In genomic region chr15:28969511-28970085, GRCh38 we compare ENCODE assay signal across 22 cellular contexts.
A peak's percentile ranks its signal among the peaks of the same experiment; 100 is the strongest.
DNase-seq lines count a peak whose midpoint lies in the region; ATAC-seq and TF ChIP-seq lines count a peak whose summit lies in the region.
"Had no signal": no experiment of that assay in that cellular context is flagged by ENCODE, and none has a peak within 500 bp of the region (broad histone marks: within the 10 kb centered on the region; RNA-seq: fewer than 3 reads in every experiment).

No MANE protein-coding gene starts in this region.

- H3K4me3 ChIP-seq in right atrium auricular region = no peak overlapping the region
- H3K4me3 ChIP-seq in left ventricle myocardium inferior = no peak overlapping the region
- H3K4me3 ChIP-seq in CD8-positive, alpha-beta T cell (ENCODE audit: low read depth, low read length) = no peak overlapping the region
- H3K4me3 ChIP-seq: heart right ventricle, prostate gland, uterus had no signal

- no peak for ATAC-seq in HG02759 (IDR thresholded peaks at IDR 0.05; ENCODE audit: unreplicated experiment)
- ATAC-seq in CD8-positive, alpha-beta T cell = no peak
- ATAC-seq: heart right ventricle; natural killer cell treated with Interleukin-12 subunit alpha and Interleukin-12 subunit beta and Interleukin-15 and Interleukin-18, amount 100 ng/mL, for 72 hours had no signal

- TF ChIP-seq CTCF in right atrium auricular region (IDR thresholded peaks at IDR 0.05) (no peak), left ventricle myocardium inferior (IDR thresholded peaks at IDR 0.05; ENCODE audit: borderline replicate concordance) (no peak)
- no peak for TF ChIP-seq CTCF in CD8-positive, alpha-beta T cell (IDR thresholded peaks at IDR 0.05)

- peaks cover 19% of the 10 kb centered on the region for H3K36me3 Mint-ChIP-seq in CD8-positive, alpha-beta T cell
- H3K36me3 Mint-ChIP-seq: CD4-positive, CD25-positive, alpha-beta regulatory T cell; natural killer cell treated with Interleukin-12 subunit alpha and Interleukin-12 subunit beta and Interleukin-15 and Interleukin-18, amount 100 ng/mL, for 72 hours had no signal

- intact Hi-C loops in left ventricle myocardium inferior (cut with micrococcal nuclease) = no loop called here
- intact Hi-C loops in CD8-positive, alpha-beta T cell (cut with DNase I, micrococcal nuclease) = loop anchor here in 1 of 2 experiments (10.0 kb wide), 1 partner anchor 185 kb away; no protein-coding TSS in a partner anchor

- H3K4me1 ChIP-seq in right atrium auricular region = no peaks in the 10 kb centered on the region
- H3K4me1 ChIP-seq in left ventricle myocardium inferior = no peaks in the 10 kb centered on the region
- peaks cover 40% of the 10 kb centered on the region for H3K4me1 ChIP-seq in CD8-positive, alpha-beta T cell (ENCODE audit: insufficient read depth, low read length)
- H3K4me1 ChIP-seq: heart right ventricle, prostate gland, uterus had no signal

- CTCF ChIA-PET in CD8-positive, alpha-beta T cell (lab: Charles Lee) = interaction anchor here (1.1 to 1.5 kb wide), 2 partner anchors 35 to 96 kb away, joined by 3 to 4 read pairs; no protein-coding TSS in a partner anchor

- H3K4me3 Mint-ChIP-seq in CD8-positive, alpha-beta T cell = no peak overlapping the region
- H3K4me3 Mint-ChIP-seq: activated CD4-positive, alpha-beta T cell treated with anti-CD3 and anti-CD28 coated beads, Interleukin-2, amount 10 ng/mL, durations not matched to agents 7 days and 5 days; CD4-positive, CD25-positive, alpha-beta regulatory T cell; natural killer cell treated with Interleukin-12 subunit alpha and Interleukin-12 subunit beta and Interleukin-15 and Interleukin-18, amount 100 ng/mL, for 72 hours had no signal

- H3K27me3 ChIP-seq in right atrium auricular region = no peaks in the 10 kb centered on the region
- peaks cover 44% of the 10 kb centered on the region for H3K27me3 ChIP-seq in left ventricle myocardium inferior (ENCODE audit: low read depth)
- no peaks in the 10 kb centered on the region for H3K27me3 ChIP-seq in CD8-positive, alpha-beta T cell (ENCODE audit: insufficient read depth, low read length)
- H3K27me3 ChIP-seq: uterus had no signal

- POLR2A ChIA-PET in CD8-positive, alpha-beta T cell (lab: Charles Lee) = no interaction called here

- no peaks in the 10 kb centered on the region for H3K27me3 Mint-ChIP-seq in CD8-positive, alpha-beta T cell (ENCODE audit: low read depth)
- H3K27me3 Mint-ChIP-seq: natural killer cell treated with Interleukin-12 subunit alpha and Interleukin-12 subunit beta and Interleukin-15 and Interleukin-18, amount 100 ng/mL, for 72 hours had no signal

- H3K27ac ChIP-seq in right atrium auricular region (no peak overlapping the region), left ventricle myocardium inferior (replicated peaks) (no peak overlapping the region)
- H3K27ac ChIP-seq in CD8-positive, alpha-beta T cell (ENCODE audit: low read depth, low read length) = no peak overlapping the region
- H3K27ac ChIP-seq: heart right ventricle, prostate gland, uterus had no signal

- peaks cover 64% of the 10 kb centered on the region for H3K4me1 Mint-ChIP-seq in CD8-positive, alpha-beta T cell (ENCODE audit: low read depth)

- no peaks in the 10 kb centered on the region for H3K9me3 ChIP-seq in right atrium auricular region
- no peaks in the 10 kb centered on the region for H3K9me3 ChIP-seq in left ventricle myocardium inferior (replicated peaks)
- no peaks in the 10 kb centered on the region for H3K9me3 ChIP-seq in CD8-positive, alpha-beta T cell (ENCODE audit: low read length)
- H3K9me3 ChIP-seq: heart right ventricle, prostate gland, uterus had no signal

- DNase-seq in right atrium auricular region (ENCODE audit: low spot score) (peak; percentile 56), left ventricle myocardium inferior (no peak), cerebellar cortex (ENCODE audit: low spot score) (peak; percentile 85), midbrain (lab: John Stamatoyannopoulos, UW) (peak; percentile 41), hepatic stellate cell (ENCODE audit: low spot score) (no peak), KBM-7 (no peak)
- no peak for DNase-seq in CD8-positive, alpha-beta T cell
- DNase-seq: activated CD4-positive, alpha-beta T cell treated with anti-CD3 and anti-CD28 coated beads, Interleukin-2, amount 10 ng/mL, durations not matched to agents 7 days and 5 days; activated naive CD4-positive, alpha-beta T cell; CD4-positive, CD25-positive, alpha-beta regulatory T cell; DMS53; heart right ventricle; KG1; mesendoderm; NCI-H69; SIG-M5; small intestine; T-helper 1 cell; uterus had no signal

- H3K27ac Mint-ChIP-seq in CD8-positive, alpha-beta T cell = no peak overlapping the region
- H3K27ac Mint-ChIP-seq: CD4-positive, CD25-positive, alpha-beta regulatory T cell had no signal

- H3K36me3 ChIP-seq in right atrium auricular region (no peaks in the 10 kb centered on the region), left ventricle myocardium inferior (no peaks in the 10 kb centered on the region)
- H3K36me3 ChIP-seq in CD8-positive, alpha-beta T cell (ENCODE audit: insufficient read depth, low read length) = no peaks in the 10 kb centered on the region
- H3K36me3 ChIP-seq: heart right ventricle, prostate gland, uterus had no signal

- H3K9me3 Mint-ChIP-seq in CD8-positive, alpha-beta T cell = no peaks in the 10 kb centered on the region
- H3K9me3 Mint-ChIP-seq: activated CD4-positive, alpha-beta T cell treated with anti-CD3 and anti-CD28 coated beads, Interleukin-2, amount 10 ng/mL, durations not matched to agents 7 days and 5 days; CD4-positive, CD25-positive, alpha-beta regulatory T cell; natural killer cell treated with Interleukin-12 subunit alpha and Interleukin-12 subunit beta and Interleukin-15 and Interleukin-18, amount 100 ng/mL, for 72 hours had no signal

- in situ Hi-C loops in KBM-7 (cut with MboI; ENCODE audit: low pct_unique_long_range_greater_than_20kb, low sequenced_read_pairs) = no loop called here

Comparison
In these comparisons a context has a peak if more than half of its experiments do, and no peak if none do; other contexts are left out.
1. DNase-seq: peak in right atrium auricular region (single experiment), cerebellar cortex (single experiment) and midbrain (single experiment); none in left ventricle myocardium inferior (single experiment), CD8-positive, alpha-beta T cell (0 of 7), hepatic stellate cell (single experiment) and KBM-7 (single experiment).